Comparison of ENCODE assay signal across 19 cellular contexts in the genomic region with DNA sequence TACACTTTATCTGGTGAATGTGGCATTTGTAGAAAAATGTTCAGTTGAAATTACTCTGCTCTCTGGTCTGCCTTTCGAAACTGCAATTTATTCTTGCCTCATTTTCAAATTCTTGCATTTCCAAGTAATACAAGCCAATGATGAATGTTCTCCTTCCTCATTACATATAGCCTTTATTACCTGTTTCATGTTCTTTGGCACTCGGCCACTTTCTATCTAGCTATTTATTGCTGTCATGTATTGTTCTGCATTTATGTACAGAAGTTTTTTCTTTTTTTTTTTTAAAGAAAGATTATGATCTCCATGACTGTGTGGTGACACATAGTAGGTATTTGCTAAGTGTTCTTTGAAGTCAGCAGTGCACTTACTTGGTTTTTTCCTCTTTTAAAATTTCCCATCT.
DNase-seq lines count a peak whose midpoint lies in the region; ATAC-seq and TF ChIP-seq lines count a peak whose summit lies in the region.
"Had no signal": no experiment of that assay in that cellular context is flagged by ENCODE, and none has a peak within 500 bp of the region (broad histone marks: within the 10 kb centered on the region; RNA-seq: fewer than 3 reads in every experiment).

No MANE protein-coding gene starts in this region.

- H3K9me3 ChIP-seq in RWPE2 (ENCODE audit: severe bottlenecking) (no peaks in the 10 kb centered on the region), smooth muscle cell (replicated peaks; ENCODE audit: low read depth) (no peaks in the 10 kb centered on the region)

- 78% methylated on average over 2 of the region's 2 CpGs for WGBS in smooth muscle cell (ENCODE audit: low lambda C conversion rate)

- peaks cover 39% of the 10 kb centered on the region for H3K79me2 ChIP-seq in smooth muscle cell (ENCODE audit: low read depth)

- H3K4me2 ChIP-seq in smooth muscle cell: no peak overlapping the region

- ATAC-seq in RWPE2 (ENCODE audit: low read depth): peak; percentile 71
- no peak for ATAC-seq in GM18520 (IDR thresholded peaks at IDR 0.05; ENCODE audit: unreplicated experiment)
- ATAC-seq: left cardiac atrium had no signal

- H3K27me3 ChIP-seq in RWPE2 (ENCODE audit: insufficient read depth, poor library complexity, severe bottlenecking): no peaks in the 10 kb centered on the region
- H3K27me3 ChIP-seq in smooth muscle cell (ENCODE audit: low read depth): no peaks in the 10 kb centered on the region

- H3K4me1 ChIP-seq in RWPE2 (ENCODE audit: insufficient read depth, poor library complexity, severe bottlenecking): peaks cover 19% of the 10 kb centered on the region
- H3K4me1 ChIP-seq in smooth muscle cell (ENCODE audit: low read depth): no peaks in the 10 kb centered on the region

- peaks cover 60% of the 10 kb centered on the region for H3K36me3 Mint-ChIP-seq in activated T-cell treated with anti-CD3 and anti-CD28 coated beads, Interleukin-2, amount 50 U/mL, for 24 hours (ENCODE audit: low read depth)
- H3K36me3 Mint-ChIP-seq in activated T-helper 2 cell treated with anti-CD3 and anti-CD28 coated beads, Interferon-gamma antibody, Interleukin-2, Interleukin-4, amounts not matched to agents 10 μg/mL and 5 μg/mL and 100 μg/mL, durations not matched to agents 14 hours and 24 hours and 36 hours (ENCODE audit: low read depth): peaks cover 14% of the 10 kb centered on the region

- no peaks in the 10 kb centered on the region for H3K27me3 Mint-ChIP-seq in activated T-cell treated with anti-CD3 and anti-CD28 coated beads, Interleukin-2, amount 50 U/mL, for 24 hours
- no peaks in the 10 kb centered on the region for H3K27me3 Mint-ChIP-seq in activated T-helper 2 cell treated with anti-CD3 and anti-CD28 coated beads, Interferon-gamma antibody, Interleukin-2, Interleukin-4, amounts not matched to agents 10 μg/mL and 5 μg/mL and 100 μg/mL, durations not matched to agents 14 hours and 24 hours and 36 hours (ENCODE audit: low read depth)
- H3K27me3 Mint-ChIP-seq: activated naive CD8-positive, alpha-beta T cell treated with anti-CD3 and anti-CD28 coated beads, Interleukin-2, amount 10 ng/mL, durations not matched to agents 7 days and 5 days; CD8-positive, alpha-beta memory T cell had no signal

- intact Hi-C loops in activated T-helper 2 cell treated with anti-CD3 and anti-CD28 coated beads, Interferon-gamma antibody, Interleukin-2, Interleukin-4, amounts not matched to agents 10 μg/mL and 5 μg/mL and 100 μg/mL, durations not matched to agents 14 hours and 24 hours and 36 hours (cut with micrococcal nuclease): no loop called here

- DNase-seq in NCI-H1105 treated with DMSO at 0.1 percent for 48 hours (lab: John Stamatoyannopoulos, UW) (peak; percentile 8), NCI-H1105 (lab: John Stamatoyannopoulos, UW) (no peak), RWPE2 (ENCODE audit: low spot score) (no peak), fibroblast of peridontal ligament (ENCODE audit: extremely low read depth) (peak; percentile 76), smooth muscle cell (lab: John Stamatoyannopoulos, UW; ENCODE audit: unreplicated experiment) (no peak)
- no peak for DNase-seq in activated T-cell treated with anti-CD3 and anti-CD28 coated beads, Interleukin-2, amount 50 U/mL, for 24 hours
- DNase-seq in activated T-helper 2 cell treated with anti-CD3 and anti-CD28 coated beads, Interferon-gamma antibody, Interleukin-2, Interleukin-4, amounts not matched to agents 10 μg/mL and 5 μg/mL and 100 μg/mL, durations not matched to agents 14 hours and 24 hours and 36 hours (ENCODE audit: low spot score): no peak
- DNase-seq: 8988T; activated CD4-positive, alpha-beta T cell treated with anti-CD3 and anti-CD28 coated beads, Interleukin-2, amount 50 U/mL, for 1 hour; activated naive CD8-positive, alpha-beta T cell treated with anti-CD3 and anti-CD28 coated beads, Interleukin-2, amount 10 ng/mL, durations not matched to agents 7 days and 5 days; activated T-cell treated with anti-CD3 and anti-CD28 coated beads, Interleukin-2, amount 50 U/mL, for 1 hour; CD8-positive, alpha-beta memory T cell; hypothalamus; left cardiac atrium; NCI-H2029 treated with DMSO at 0.1 percent for 48 hours; posterior cingulate gyrus; SIG-M5 had no signal

- no peak overlapping the region for H3K4me3 ChIP-seq in RWPE2 (ENCODE audit: severe bottlenecking)
- H3K4me3 ChIP-seq in smooth muscle cell: no peak overlapping the region

- TF ChIP-seq CTCF in RWPE2 (IDR thresholded peaks at IDR 0.05; ENCODE audit: poor library complexity, severe bottlenecking): no peak
- no peak for TF ChIP-seq CTCF in smooth muscle cell (IDR thresholded peaks at IDR 0.05; ENCODE audit: borderline replicate concordance, insufficient read depth, poor library complexity, severe bottlenecking)

- H3K9ac ChIP-seq in smooth muscle cell (ENCODE audit: low read depth): no peak overlapping the region

- H2AFZ ChIP-seq in smooth muscle cell (ENCODE audit: low read depth): no peak overlapping the region

- no peaks in the 10 kb centered on the region for H3K9me3 Mint-ChIP-seq in activated T-cell treated with anti-CD3 and anti-CD28 coated beads, Interleukin-2, amount 50 U/mL, for 24 hours
- no peaks in the 10 kb centered on the region for H3K9me3 Mint-ChIP-seq in activated T-helper 2 cell treated with anti-CD3 and anti-CD28 coated beads, Interferon-gamma antibody, Interleukin-2, Interleukin-4, amounts not matched to agents 10 μg/mL and 5 μg/mL and 100 μg/mL, durations not matched to agents 14 hours and 24 hours and 36 hours
- H3K9me3 Mint-ChIP-seq: activated naive CD8-positive, alpha-beta T cell treated with anti-CD3 and anti-CD28 coated beads, Interleukin-2, amount 10 ng/mL, durations not matched to agents 7 days and 5 days; CD8-positive, alpha-beta memory T cell; T-helper 2 cell treated with Interferon-gamma antibody and Interleukin-4, amounts not matched to agents 5 μg/mL and 100 μg/mL, for 36 hours had no signal

- no peaks in the 10 kb centered on the region for H3F3A ChIP-seq in smooth muscle cell (ENCODE audit: low read depth)

- H3K27ac Mint-ChIP-seq in activated T-cell treated with anti-CD3 and anti-CD28 coated beads, Interleukin-2, amount 50 U/mL, for 24 hours: no peak overlapping the region
- no peak overlapping the region for H3K27ac Mint-ChIP-seq in activated T-helper 2 cell treated with anti-CD3 and anti-CD28 coated beads, Interferon-gamma antibody, Interleukin-2, Interleukin-4, amounts not matched to agents 10 μg/mL and 5 μg/mL and 100 μg/mL, durations not matched to agents 14 hours and 24 hours and 36 hours
- H3K27ac Mint-ChIP-seq: activated naive CD8-positive, alpha-beta T cell treated with anti-CD3 and anti-CD28 coated beads, Interleukin-2, amount 10 ng/mL, durations not matched to agents 7 days and 5 days; T-helper 2 cell treated with Interferon-gamma antibody and Interleukin-4, amounts not matched to agents 5 μg/mL and 100 μg/mL, for 36 hours had no signal

- H3K36me3 ChIP-seq in RWPE2 (ENCODE audit: low read depth) (peaks cover 16% of the 10 kb centered on the region), smooth muscle cell (ENCODE audit: low read depth) (no peaks in the 10 kb centered on the region)

- H3K27ac ChIP-seq in RWPE2 (ENCODE audit: poor library complexity, severe bottlenecking): peak overlapping the region; percentile 66
- H3K27ac ChIP-seq in smooth muscle cell (ENCODE audit: low read depth): peak overlapping the region; percentile 44

- H3K4me3 Mint-ChIP-seq in activated T-cell treated with anti-CD3 and anti-CD28 coated beads, Interleukin-2, amount 50 U/mL, for 24 hours: no peak overlapping the region
- no peak overlapping the region for H3K4me3 Mint-ChIP-seq in activated T-helper 2 cell treated with anti-CD3 and anti-CD28 coated beads, Interferon-gamma antibody, Interleukin-2, Interleukin-4, amounts not matched to agents 10 μg/mL and 5 μg/mL and 100 μg/mL, durations not matched to agents 14 hours and 24 hours and 36 hours (ENCODE audit: low read depth)
- H3K4me3 Mint-ChIP-seq: activated naive CD8-positive, alpha-beta T cell treated with anti-CD3 and anti-CD28 coated beads, Interleukin-2, amount 10 ng/mL, durations not matched to agents 7 days and 5 days; CD8-positive, alpha-beta memory T cell; T-helper 2 cell treated with Interferon-gamma antibody and Interleukin-4, amounts not matched to agents 5 μg/mL and 100 μg/mL, for 36 hours had no signal

- H4K20me1 ChIP-seq in smooth muscle cell (ENCODE audit: low read depth): peaks cover 99% of the 10 kb centered on the region

- H3K4me1 Mint-ChIP-seq in activated T-cell treated with anti-CD3 and anti-CD28 coated beads, Interleukin-2, amount 50 U/mL, for 24 hours (ENCODE audit: low read depth): peaks cover 8% of the 10 kb centered on the region
- H3K4me1 Mint-ChIP-seq in activated T-helper 2 cell treated with anti-CD3 and anti-CD28 coated beads, Interferon-gamma antibody, Interleukin-2, Interleukin-4, amounts not matched to agents 10 μg/mL and 5 μg/mL and 100 μg/mL, durations not matched to agents 14 hours and 24 hours and 36 hours (ENCODE audit: low read depth): no peaks in the 10 kb centered on the region
- H3K4me1 Mint-ChIP-seq: activated naive CD8-positive, alpha-beta T cell treated with anti-CD3 and anti-CD28 coated beads, Interleukin-2, amount 10 ng/mL, durations not matched to agents 7 days and 5 days had no signal

Comparison
In these comparisons a context has a peak if more than half of its experiments do, and no peak if none do; other contexts are left out.
1. DNase-seq: peak in NCI-H1105 treated with DMSO at 0.1 percent for 48 hours (single experiment) and fibroblast of peridontal ligament (single experiment); none in NCI-H1105 (single experiment), RWPE2 (single experiment), smooth muscle cell (single experiment), activated T-cell treated with anti-CD3 and anti-CD28 coated beads, Interleukin-2, amount 50 U/mL, for 24 hours (single experiment) and activated T-helper 2 cell treated with anti-CD3 and anti-CD28 coated beads, Interferon-gamma antibody, Interleukin-2, Interleukin-4, amounts not matched to agents 10 μg/mL and 5 μg/mL and 100 μg/mL, durations not matched to agents 14 hours and 24 hours and 36 hours (single experiment).